Comparison of ENCODE assay signal across 9 cellular contexts in the genomic region with DNA sequence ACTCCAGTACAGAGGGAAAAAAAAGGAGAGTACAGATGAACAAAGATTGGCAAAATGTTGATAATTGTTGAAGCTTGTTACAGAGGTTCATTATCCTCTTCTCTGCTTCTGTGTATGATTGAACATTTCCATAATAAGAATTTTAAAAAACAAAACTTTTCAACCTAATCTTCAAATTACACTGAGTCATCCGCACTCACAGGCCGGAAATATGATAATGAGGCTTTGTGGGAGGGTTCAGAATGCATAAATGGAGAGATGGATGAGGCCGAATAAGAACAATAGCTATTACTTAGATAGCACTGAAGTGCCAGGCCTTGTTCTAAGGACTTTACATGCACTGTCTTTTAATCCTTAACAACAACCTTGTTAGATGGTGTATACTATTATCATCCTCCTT. TPM values are rescaled to one million over a fixed set of nuclear protein-coding genes. Genes with fewer than 3 reads are reported as not detected.
DNase-seq lines count a peak whose midpoint lies in the region; ATAC-seq and TF ChIP-seq lines count a peak whose summit lies in the region.
"Had no signal": no experiment of that assay in that cellular context is flagged by ENCODE, and none has a peak within 500 bp of the region (broad histone marks: within the 10 kb centered on the region; RNA-seq: fewer than 3 reads in every experiment).

No MANE protein-coding gene starts in this region.

- H3K4me3 ChIP-seq in brain microvascular endothelial cell (ENCODE audit: low read depth, low read length) = no peak overlapping the region
- H3K4me3 ChIP-seq: smooth muscle cell had no signal

- no peak for TF ChIP-seq CTCF in brain microvascular endothelial cell (IDR thresholded peaks at IDR 0.05; ENCODE audit: low read depth, low read length, missing control alignments)

- H3K27ac ChIP-seq in brain microvascular endothelial cell = no peak overlapping the region

- DNase-seq in H4 (ENCODE audit: low spot score) = peak; percentile 37
- DNase-seq in RKO (ENCODE audit: low spot score) = peak; percentile 46
- DNase-seq in brain microvascular endothelial cell = peak; percentile 44
- DNase-seq in myocyte (ENCODE audit: low read depth) = peak; percentile 17
- DNase-seq in middle frontal gyrus (ENCODE audit: extremely low spot score, low spot score) = no peak
- no peak for DNase-seq in SW 1271 (lab: John Stamatoyannopoulos, UW)
- DNase-seq: NCI-H1417 had no signal

- in situ Hi-C loops in brain microvascular endothelial cell (cut with HindIII; ENCODE audit: low pct_ligation_motif_present, low sequenced_read_pairs) = no loop called here

- no peaks in the 10 kb centered on the region for H3K27me3 ChIP-seq in brain microvascular endothelial cell (replicated peaks)

- no peak for ATAC-seq in HG03095 (IDR thresholded peaks at IDR 0.05; ENCODE audit: unreplicated experiment)

- no peaks in the 10 kb centered on the region for H3K36me3 ChIP-seq in brain microvascular endothelial cell (replicated peaks)

RNA-seq across cellular contexts. Expression of a gene that starts 4.6 kb away (rescaled TPM):
- 8.6 and 13.1 TPM in 2 replicates for total RNA-seq in H4 (2014; rRNA removed; shearing (Covaris generic))
- total RNA-seq in myocyte = not detected in 2 replicates
- 0.14 TPM for polyA plus RNA-seq in myocyte (2012)

RNA-seq across cellular contexts. Expression of a gene that starts 33.6 kb away (rescaled TPM):
- 1,565 and 1,610 TPM in 2 replicates for total RNA-seq in H4 (2014; rRNA removed; shearing (Covaris generic))
- 598 and 693 TPM in 2 replicates for total RNA-seq in myocyte
- polyA plus RNA-seq in myocyte (2012) = 662 TPM

Comparison
In these comparisons a context has a peak if more than half of its experiments do, and no peak if none do; other contexts are left out.
1. DNase-seq: peak in H4 (single experiment), RKO (single experiment), brain microvascular endothelial cell (single experiment) and myocyte (single experiment); none in middle frontal gyrus (single experiment) and SW 1271 (0 of 2).